In the genomic region with DNA sequence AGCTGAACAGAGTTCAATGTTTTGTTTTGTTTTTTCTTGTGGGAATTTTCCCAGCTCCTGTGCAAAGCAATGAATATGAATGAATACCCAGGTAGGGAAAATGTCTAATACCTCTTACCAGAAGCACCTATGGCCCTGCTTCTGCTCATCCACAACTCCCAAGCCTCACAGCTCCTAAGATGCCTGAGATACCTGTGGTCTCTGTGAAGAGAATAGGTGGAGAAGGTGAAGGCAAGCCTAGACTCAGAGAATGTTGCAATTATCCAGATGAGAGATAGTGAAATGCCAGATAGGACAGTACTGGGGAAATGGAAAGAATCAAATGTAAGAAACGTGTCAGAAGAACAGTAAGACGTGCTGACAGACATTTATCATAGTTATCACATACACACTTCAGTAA, we compare ENCODE assay signal across 25 cellular contexts.
"Had no signal": no experiment of that assay in that cellular context is flagged by ENCODE, and none has a peak within 500 bp of the region (broad histone marks: within the 10 kb centered on the region; RNA-seq: fewer than 3 reads in every experiment).

No MANE protein-coding gene starts in this region.

- DNase-seq: cerebellar nuclear complex; cortex of kidney; effector memory CD8-positive, alpha-beta T cell; gastrocnemius medialis; head of caudate nucleus; left cardiac atrium; left lung; mesendoderm; naive thymus-derived CD8-positive, alpha-beta T cell; nephron progenitor cell; occipital lobe; ovary; posterior cingulate gyrus; psoas muscle; right cardiac atrium; stimulated activated CD4-positive, alpha-beta T cell treated with anti-CD3 and anti-CD28 coated beads, Interleukin-1b, Interleukin-23, amount 100 ng/mL, for 48 hours; stimulated activated CD4-positive, alpha-beta T cell treated with anti-CD3 and anti-CD28 coated beads, Interleukin-4, amount 100 ng/mL, for 1 hour; stimulated activated CD8-positive, alpha-beta memory T cell treated with anti-CD3 and anti-CD28 coated beads, Interleukin-4, amount 100 ng/mL, for 48 hours; stimulated activated naive CD4-positive, alpha-beta T cell; stimulated activated naive CD8-positive, alpha-beta T cell treated with anti-CD3 and anti-CD28 coated beads, Interleukin-15, amount 100 ng/mL, for 72 hours; thyroid gland; upper lobe of left lung had no signal

- ATAC-seq: effector memory CD8-positive, alpha-beta T cell; gastrocnemius medialis; left cardiac atrium; left lung; naive thymus-derived CD8-positive, alpha-beta T cell; psoas muscle; right cardiac atrium; stimulated activated naive CD8-positive, alpha-beta T cell treated with anti-CD3 and anti-CD28 coated beads, Interleukin-15, amount 100 ng/mL, for 72 hours had no signal

- H3K4me1 ChIP-seq: gastrocnemius medialis, left lung, psoas muscle, thyroid gland, upper lobe of left lung had no signal

- H3K9me3 ChIP-seq: gastrocnemius medialis, left lung, ovary, psoas muscle, thyroid gland, upper lobe of left lung had no signal

- H3K27me3 ChIP-seq: gastrocnemius medialis, left lung, ovary, thyroid gland, upper lobe of left lung had no signal

- H3K27ac ChIP-seq: gastrocnemius medialis, left lung, ovary, psoas muscle, thyroid gland, upper lobe of left lung had no signal

- H3K36me3 ChIP-seq: gastrocnemius medialis, left lung, ovary, thyroid gland, upper lobe of left lung had no signal

- H3K4me3 ChIP-seq: gastrocnemius medialis, left lung, ovary, psoas muscle, skin epidermis, thyroid gland, upper lobe of left lung had no signal

- FAIRE-seq: endometrium, urothelium cell line had no signal
